32 cellular contexts compared by ENCODE assay signal in the genomic region with DNA sequence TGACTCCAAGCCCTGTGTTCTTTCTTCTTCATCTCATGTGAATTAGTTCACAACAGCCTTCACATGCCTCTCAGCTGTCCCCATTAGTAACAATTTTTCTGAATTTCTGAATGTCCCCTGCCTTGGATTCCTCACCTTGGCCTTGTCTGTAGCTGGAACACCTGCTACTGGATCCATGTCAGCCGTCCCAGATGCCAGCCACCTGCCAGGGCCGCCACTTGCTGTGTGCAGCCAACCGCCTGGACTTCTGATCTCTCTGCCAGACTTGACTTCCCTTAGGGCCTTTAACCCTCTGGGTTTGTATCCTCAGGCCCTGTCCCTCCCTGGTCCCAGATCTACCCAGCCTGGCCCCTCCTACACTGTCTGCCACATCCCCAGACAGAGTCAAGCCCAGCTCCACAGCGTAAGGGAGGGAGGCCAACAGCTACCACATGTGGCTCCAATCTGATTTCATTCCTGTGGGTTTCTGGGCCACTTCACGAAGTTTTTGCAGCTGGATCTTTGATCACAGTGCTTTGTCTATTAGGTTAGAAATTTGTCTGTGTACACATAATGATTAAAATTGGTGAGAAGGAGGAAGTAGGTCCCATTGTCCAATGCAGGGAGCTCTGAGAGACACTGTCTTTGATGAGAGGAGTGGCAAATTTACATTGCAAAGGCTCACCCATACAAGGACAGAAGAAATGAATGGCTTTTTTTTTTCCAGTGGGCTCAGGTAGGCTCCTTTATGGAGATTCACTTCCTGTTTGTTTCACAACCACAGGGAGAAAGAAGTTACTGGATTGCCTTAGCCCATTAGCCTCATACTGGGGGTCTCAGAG. TPM values are rescaled to one million over a fixed set of nuclear protein-coding genes. Genes with fewer than 3 reads are reported as not detected.
DNase-seq lines count a peak whose midpoint lies in the region; FAIRE-seq and TF ChIP-seq lines count a peak whose summit lies in the region.
"Had no signal": no experiment of that assay in that cellular context is flagged by ENCODE, and none has a peak within 500 bp of the region (broad histone marks: within the 10 kb centered on the region; RNA-seq: fewer than 3 reads in every experiment).

No MANE protein-coding gene starts in this region.

- CTCF ChIA-PET in CD4-positive, alpha-beta memory T cell (lab: Charles Lee; ENCODE audit: partially characterized antibody), result interaction anchor here (0.9 to 4.9 kb wide), 3 partner anchors 13 to 25 kb away, joined by 3 to 33 read pairs (median 3); no protein-coding TSS in a partner anchor

- H3K9me3 Mint-ChIP-seq in CD4-positive, alpha-beta memory T cell, result no peaks in the 10 kb centered on the region
- H3K9me3 Mint-ChIP-seq: mesothelial cell of epicardium; natural killer cell; stimulated activated naive CD8-positive, alpha-beta T cell treated with anti-CD3 and anti-CD28 coated beads, Interleukin-15, amount 100 ng/mL, for 72 hours had no signal

- H3K27me3 ChIP-seq in small intestine (ENCODE audit: control insufficient read depth in 2 of 2, insufficient read depth in 2 of 2, low read length in 2 of 2), result no peaks in the 10 kb centered on the region
- no peaks in the 10 kb centered on the region for H3K27me3 ChIP-seq in tibial artery
- peaks cover 2% of the 10 kb centered on the region for H3K27me3 ChIP-seq in CD4-positive, alpha-beta memory T cell (ENCODE audit: insufficient read depth, low read length)
- H3K27me3 ChIP-seq: BLaER1 treated with 17β-estradiol and CSF1 and Interleukin-3, amounts not matched to agents 10 nM and 100 nM; dorsolateral prefrontal cortex had no signal

- H3K4me3 ChIP-seq in fibroblast of mammary gland (ENCODE audit: control insufficient read depth, low read depth, low read length) (no peak overlapping the region), small intestine (ENCODE audit: low read depth in 1 of 2, low read length in 2 of 2) (no peak overlapping the region), tibial artery (no peak overlapping the region)
- no peak overlapping the region for H3K4me3 ChIP-seq in CD4-positive, alpha-beta memory T cell (ENCODE audit: low read length in 2 of 2)
- H3K4me3 ChIP-seq: BLaER1 treated with 17β-estradiol and CSF1 and Interleukin-3, amounts not matched to agents 10 nM and 100 nM; dorsolateral prefrontal cortex; left ventricle myocardium inferior; skin epidermis had no signal

- H3K27ac ChIP-seq in small intestine (ENCODE audit: low read depth in 1 of 2, low read length in 1 of 2), result no peak overlapping the region
- H3K27ac ChIP-seq in tibial artery, result no peak overlapping the region
- no peak overlapping the region for H3K27ac ChIP-seq in CD4-positive, alpha-beta memory T cell (ENCODE audit: low read depth, low read length)
- H3K27ac ChIP-seq: BLaER1 treated with 17β-estradiol and CSF1 and Interleukin-3, amounts not matched to agents 10 nM and 100 nM; epithelial cell of prostate; left ventricle myocardium inferior; skin epidermis had no signal

- no peak for FAIRE-seq in small intestine (lab: Jason Lieb, UNC)
- FAIRE-seq: GM12892 had no signal

- H3K27ac Mint-ChIP-seq in CD4-positive, alpha-beta memory T cell, result peak overlapping the region in 3 of 7 donors; percentile 3 to 42 (median 29)
- H3K27ac Mint-ChIP-seq: mesothelial cell of epicardium, natural killer cell had no signal

- no peaks in the 10 kb centered on the region for H3K4me1 Mint-ChIP-seq in CD4-positive, alpha-beta memory T cell
- H3K4me1 Mint-ChIP-seq: mesothelial cell of epicardium; natural killer cell; stimulated activated naive CD8-positive, alpha-beta T cell treated with anti-CD3 and anti-CD28 coated beads, Interleukin-15, amount 100 ng/mL, for 72 hours had no signal

- 25 to 61% (median 55%) methylated on average over 5 of the region's 5 CpGs for WGBS in small intestine, 3 donors

- H3K36me3 ChIP-seq in small intestine (ENCODE audit: control insufficient read depth in 2 of 2, insufficient read depth in 2 of 2, low read length in 2 of 2) (no peaks in the 10 kb centered on the region), tibial artery (peaks cover 0 to 22% (median 8%) of the 10 kb centered on the region in 3 donors)
- H3K36me3 ChIP-seq in CD4-positive, alpha-beta memory T cell (ENCODE audit: insufficient read depth, low read length), result no peaks in the 10 kb centered on the region
- H3K36me3 ChIP-seq: BLaER1 treated with 17β-estradiol and CSF1 and Interleukin-3, amounts not matched to agents 10 nM and 100 nM; left ventricle myocardium inferior had no signal

- H3K27me3 Mint-ChIP-seq in CD4-positive, alpha-beta memory T cell, result peaks cover 6 to 11% of the 10 kb centered on the region in 2 donors
- H3K27me3 Mint-ChIP-seq: stimulated activated naive CD8-positive, alpha-beta T cell treated with anti-CD3 and anti-CD28 coated beads, Interleukin-15, amount 100 ng/mL, for 72 hours had no signal

- intact Hi-C loops in tibial artery (cut with DNase I; ENCODE audit: low total_unique reads), result no loop called here
- intact Hi-C loops in CD4-positive, alpha-beta memory T cell (cut with micrococcal nuclease), result no loop called here

- TF ChIP-seq CTCF in fibroblast of mammary gland (conservative IDR thresholded peaks at IDR 0.05; ENCODE audit: control insufficient read depth, insufficient read depth, low read depth, low read length) (no peak), tibial artery (IDR thresholded peaks at IDR 0.05) (no peak)

- H3K4me3 Mint-ChIP-seq in CD4-positive, alpha-beta memory T cell, result no peak overlapping the region
- H3K4me3 Mint-ChIP-seq: mesothelial cell of epicardium; natural killer cell; stimulated activated naive CD8-positive, alpha-beta T cell treated with anti-CD3 and anti-CD28 coated beads, Interleukin-15, amount 100 ng/mL, for 72 hours had no signal

- no peaks in the 10 kb centered on the region for H3K36me3 Mint-ChIP-seq in CD4-positive, alpha-beta memory T cell
- H3K36me3 Mint-ChIP-seq: mesothelial cell of epicardium, natural killer cell had no signal

- H3K9me3 ChIP-seq in small intestine (ENCODE audit: control insufficient read depth, low read depth), result no peaks in the 10 kb centered on the region
- H3K9me3 ChIP-seq in tibial artery, result no peaks in the 10 kb centered on the region
- no peaks in the 10 kb centered on the region for H3K9me3 ChIP-seq in CD4-positive, alpha-beta memory T cell (ENCODE audit: control insufficient read depth in 1 of 2, low read length in 2 of 2)
- H3K9me3 ChIP-seq: BLaER1 treated with 17β-estradiol and CSF1 and Interleukin-3, amounts not matched to agents 10 nM and 100 nM; left ventricle myocardium inferior had no signal

- DNase-seq in DMS53 (lab: John Stamatoyannopoulos, UW) (peak; percentile 35), DMS53 treated with DMSO at 0.1 percent for 48 hours (lab: John Stamatoyannopoulos, UW; ENCODE audit: unreplicated experiment) (no peak), NCI-H526 treated with DMSO at 0.1 percent for 48 hours (lab: John Stamatoyannopoulos, UW) (peak; percentile 62), fibroblast of mammary gland (ENCODE audit: low read depth) (peak; percentile 15), small intestine (peak; percentile 19), activated gamma-delta T cell treated with Interleukin-2 at 50 U/mL for 16 hours (no peak), tibial artery (no peak)
- DNase-seq in CD4-positive, alpha-beta memory T cell, result no peak
- DNase-seq: 8988T; activated CD4-positive, alpha-beta T cell treated with anti-CD3 and anti-CD28 coated beads, Interleukin-2, amount 50 U/mL, for 4 hours; activated CD8-positive, alpha-beta memory T cell treated with anti-CD3 and anti-CD28 coated beads, Interleukin-2, amount 50 U/mL, for 48 hours; activated naive CD4-positive, alpha-beta T cell; amniotic stem cell; HCEC 1CT; left ventricle myocardium inferior; natural killer cell; NCI-H1092; NCI-H2029; NCI-H510A; stimulated activated CD4-positive, alpha-beta T cell treated with anti-CD3 and anti-CD28 coated beads, Interleukin-2, amount 100 ng/mL, for 48 hours; stimulated activated naive CD8-positive, alpha-beta T cell treated with anti-CD3 and anti-CD28 coated beads, Interleukin-15, amount 100 ng/mL, for 72 hours; trophoblast cell had no signal

- POLR2A ChIA-PET in CD4-positive, alpha-beta memory T cell (lab: Charles Lee; ENCODE audit: partially characterized antibody), result no interaction called here

- no peaks in the 10 kb centered on the region for H3K4me1 ChIP-seq in small intestine (ENCODE audit: control insufficient read depth in 2 of 2, insufficient read depth in 1 of 2, low read depth in 1 of 2, low read length in 1 of 2)
- H3K4me1 ChIP-seq in tibial artery, result no peaks in the 10 kb centered on the region
- no peaks in the 10 kb centered on the region for H3K4me1 ChIP-seq in CD4-positive, alpha-beta memory T cell (ENCODE audit: insufficient read depth, low read length)
- H3K4me1 ChIP-seq: BLaER1 treated with 17β-estradiol and CSF1 and Interleukin-3, amounts not matched to agents 10 nM and 100 nM; left ventricle myocardium inferior had no signal

RNA-seq across cellular contexts. Expression of gene MPP2, which starts 15.3 kb away (rescaled TPM):
- 1 to 10 TPM in 1 of 3 donors, under 1 TPM in 1, not detected in 1; 0.27 to 1.8 TPM for polyA plus RNA-seq in small intestine
- 1 to 10 TPM; 2.1 to 3.0 TPM for total RNA-seq in CD4-positive, alpha-beta memory T cell
- polyA plus RNA-seq in CD4-positive, alpha-beta memory T cell, result 1 to 10 TPM in 1 of 2 donors, under 1 TPM in 1; 0.10 to 1.0 TPM

RNA-seq across cellular contexts. Expression of gene CD300LG, which starts 45.1 kb away (rescaled TPM):
- 1 to 10 TPM in 1 of 3 donors, under 1 TPM in 1, not detected in 1; 0.81 to 2.0 TPM for polyA plus RNA-seq in small intestine
- not detected for total RNA-seq in CD4-positive, alpha-beta memory T cell
- polyA plus RNA-seq in CD4-positive, alpha-beta memory T cell, result not detected
- total RNA-seq: HT1080, LHCN-M2, mesothelial cell of epicardium, natural killer cell, pulmonary artery endothelial cell had no signal

RNA-seq across cellular contexts. Expression of gene PPY, which starts 50.2 kb away (rescaled TPM):
- polyA plus RNA-seq in small intestine, result not detected
- total RNA-seq in CD4-positive, alpha-beta memory T cell, result not detected
- not detected for polyA plus RNA-seq in CD4-positive, alpha-beta memory T cell
- total RNA-seq: cardiac septum, dorsolateral prefrontal cortex, HT1080, left ventricle myocardium inferior, LHCN-M2, mesothelial cell of epicardium, natural killer cell, pulmonary artery endothelial cell had no signal

RNA-seq across cellular contexts. Expression of gene MPP3, which starts 59.1 kb away (rescaled TPM):
- polyA plus RNA-seq in small intestine, result 1 to 10 TPM; 2.2 to 5.4 (median 3.1) TPM
- total RNA-seq in CD4-positive, alpha-beta memory T cell, result under 1 TPM in 1 of 2 experiments, not detected in 1; 0.32 TPM
- under 1 TPM in 1 of 2 donors, not detected in 1; 0.30 TPM for polyA plus RNA-seq in CD4-positive, alpha-beta memory T cell
- total RNA-seq: natural killer cell had no signal

Comparison
In these comparisons a context has a peak if more than half of its experiments do, and no peak if none do; other contexts are left out.
1. DNase-seq: peak in DMS53 (single experiment), NCI-H526 treated with DMSO at 0.1 percent for 48 hours (single experiment), fibroblast of mammary gland (single experiment) and small intestine (single experiment); none in DMS53 treated with DMSO at 0.1 percent for 48 hours (single experiment), activated gamma-delta T cell treated with Interleukin-2 at 50 U/mL for 16 hours (single experiment), tibial artery (0 of 2) and CD4-positive, alpha-beta memory T cell (0 of 5).